8 cellular contexts compared by ENCODE assay signal in genomic region chr1:248837794-248838356, GRCh38.
DNase-seq lines count a peak whose midpoint lies in the region; FAIRE-seq and TF ChIP-seq lines count a peak whose summit lies in the region.

Gene ZNF672, plus strand, starts transcription at chr1:248838224. Its CDS starts 9,051 bp downstream, at chr1:248847275.

- H3F3A ChIP-seq in MM.1S (ENCODE audit: insufficient read depth, low read length): peaks cover 8% of the 10 kb centered on the region

- no peaks in the 10 kb centered on the region for H3K9me3 Mint-ChIP-seq in nephron progenitor cell
- no peaks in the 10 kb centered on the region for H3K9me3 Mint-ChIP-seq in stimulated activated naive CD8-positive, alpha-beta T cell treated with anti-CD3 and anti-CD28 coated beads, Interleukin-15, Interleukin-2, amounts not matched to agents 100 ng/mL and 50 ng/mL, for 24 hours

- H4K20me1 ChIP-seq in MM.1S (ENCODE audit: insufficient read depth, low read length): no peaks in the 10 kb centered on the region

- no peaks in the 10 kb centered on the region for H3K36me3 Mint-ChIP-seq in nephron progenitor cell (ENCODE audit: low read depth)
- H3K36me3 Mint-ChIP-seq in stimulated activated naive CD8-positive, alpha-beta T cell treated with anti-CD3 and anti-CD28 coated beads, Interleukin-15, Interleukin-2, amounts not matched to agents 100 ng/mL and 50 ng/mL, for 24 hours (ENCODE audit: low read depth): no peaks in the 10 kb centered on the region

- no peaks in the 10 kb centered on the region for H3K4me1 ChIP-seq in MM.1S (ENCODE audit: low read length)

- peak within 1 kb of the TSS; percentile 70 for H2AFZ ChIP-seq in MM.1S (ENCODE audit: low read length)

- peaks cover 10% of the 10 kb centered on the region for H3K27me3 Mint-ChIP-seq in nephron progenitor cell (ENCODE audit: low read depth, poor library complexity)
- peaks cover 3% of the 10 kb centered on the region for H3K27me3 Mint-ChIP-seq in stimulated activated naive CD8-positive, alpha-beta T cell treated with anti-CD3 and anti-CD28 coated beads, Interleukin-15, Interleukin-2, amounts not matched to agents 100 ng/mL and 50 ng/mL, for 24 hours

- peak within 1 kb of the TSS; percentile 96 for H3K4me3 ChIP-seq in MM.1S (ENCODE audit: low read length)
- peak within 1 kb of the TSS; percentile 70 for H3K4me3 ChIP-seq in fibroblast of pulmonary artery (replicated peaks; ENCODE audit: low read depth, low read length)

- no peaks in the 10 kb centered on the region; the same call in 1 of the 2 replicates for H3K27me3 ChIP-seq in MM.1S (replicated peaks; ENCODE audit: insufficient read depth, low read length)

- H3K9me3 ChIP-seq in MM.1S (replicated peaks; ENCODE audit: insufficient read depth, low read length): no peaks in the 10 kb centered on the region

- no peaks in the 10 kb centered on the region for H3K9me2 ChIP-seq in MM.1S (replicated peaks; ENCODE audit: insufficient read depth, low read length)

- TF ChIP-seq CTCF in MM.1S (IDR thresholded peaks at IDR 0.05; ENCODE audit: low read length) (no peak), fibroblast of pulmonary artery (IDR thresholded peaks at IDR 0.05; ENCODE audit: low read length, missing control alignments) (no peak), nephron progenitor cell (IDR thresholded peaks at IDR 0.05) (no peak)

- no peaks in the 10 kb centered on the region for H3K36me3 ChIP-seq in MM.1S (replicated peaks; ENCODE audit: insufficient read depth, low read length)

- peaks cover 27% of the 10 kb centered on the region for H3K4me1 Mint-ChIP-seq in nephron progenitor cell
- peaks cover 32% of the 10 kb centered on the region for H3K4me1 Mint-ChIP-seq in stimulated activated naive CD8-positive, alpha-beta T cell treated with anti-CD3 and anti-CD28 coated beads, Interleukin-15, Interleukin-2, amounts not matched to agents 100 ng/mL and 50 ng/mL, for 24 hours (ENCODE audit: low read depth)

- peak within 1 kb of the TSS; percentile 98 for H3K27ac Mint-ChIP-seq in nephron progenitor cell
- peak within 1 kb of the TSS; percentile 92 for H3K27ac Mint-ChIP-seq in stimulated activated naive CD8-positive, alpha-beta T cell treated with anti-CD3 and anti-CD28 coated beads, Interleukin-15, Interleukin-2, amounts not matched to agents 100 ng/mL and 50 ng/mL, for 24 hours

- FAIRE-seq in G401.6 (lab: Jason Lieb, UNC): peak; percentile 94

- no peak within 1 kb of the TSS for H3K4me3 Mint-ChIP-seq in nephron progenitor cell
- no peak within 1 kb of the TSS for H3K4me3 Mint-ChIP-seq in stimulated activated naive CD8-positive, alpha-beta T cell treated with anti-CD3 and anti-CD28 coated beads, Interleukin-15, Interleukin-2, amounts not matched to agents 100 ng/mL and 50 ng/mL, for 24 hours

- DNase-seq in HCEC 1CT (peak; percentile 98), MM.1S (peak; percentile 99), SHP77 treated with DMSO at 0.1 percent for 48 hours (lab: John Stamatoyannopoulos, UW) (peak; percentile 96), fibroblast of pulmonary artery (ENCODE audit: low read depth) (peak; percentile 98), nephron progenitor cell (peak; percentile 97)
- peak; percentile 90 for DNase-seq in activated effector memory CD4-positive, alpha-beta T cell treated with Interleukin-2 at 50 U/mL for 16 hours

- peak within 1 kb of the TSS; percentile 99 for H3K9ac ChIP-seq in MM.1S (ENCODE audit: low read length)

- H3K4me2 ChIP-seq in MM.1S (ENCODE audit: low read depth, low read length): peak within 1 kb of the TSS; percentile 86

- H3K27ac ChIP-seq in MM.1S (ENCODE audit: low read length): peak within 1 kb of the TSS; percentile 98

- H3K79me2 ChIP-seq in MM.1S (ENCODE audit: low read length): peaks cover 40% of the 10 kb centered on the region

Comparison
In these comparisons a context has a peak if more than half of its experiments do, and no peak if none do; other contexts are left out.
1. Peak in every context shown above with its lines: DNase-seq, H3K4me3 ChIP-seq and H3K27ac ChIP-seq.